Comparison of ENCODE assay signal across 9 cellular contexts in the genomic region with DNA sequence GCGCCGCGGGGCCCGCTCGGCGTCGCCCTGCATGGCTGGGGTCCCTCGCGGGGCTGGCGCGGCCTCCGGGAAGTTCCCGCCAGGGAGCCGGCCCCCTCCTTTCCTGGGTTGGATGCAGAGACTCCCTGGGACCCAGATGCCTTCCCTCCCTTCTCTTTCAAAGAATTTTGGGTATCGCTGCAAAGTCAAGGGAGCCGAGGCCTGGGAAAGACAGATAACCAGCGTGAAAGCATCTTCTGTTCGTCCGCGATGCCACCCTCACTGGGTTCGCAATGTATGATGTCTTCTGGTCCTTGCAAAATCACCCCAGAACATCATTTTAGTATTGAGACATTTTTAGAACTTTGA. TPM values are rescaled to one million over a fixed set of nuclear protein-coding genes. Genes with fewer than 3 reads are reported as not detected.
DNase-seq lines count a peak whose midpoint lies in the region; ATAC-seq lines count a peak whose summit lies in the region.
"Had no signal": no experiment of that assay in that cellular context is flagged by ENCODE, and none has a peak within 500 bp of the region (broad histone marks: within the 10 kb centered on the region; RNA-seq: fewer than 3 reads in every experiment).

No MANE protein-coding gene starts in this region.

- intact Hi-C loops in activated CD4-positive, alpha-beta T cell treated with anti-CD3 and anti-CD28 coated beads, Interleukin-2, amount 10 ng/mL, durations not matched to agents 24 days and 14 days (cut with micrococcal nuclease): loop anchor here (2.0 kb wide), 1 partner anchor 21 kb away; a partner anchor contains a TSS

- peaks cover 17% of the 10 kb centered on the region for H3K9me3 Mint-ChIP-seq in activated CD4-positive, alpha-beta T cell treated with anti-CD3 and anti-CD28 coated beads, Interleukin-2, amount 10 ng/mL, durations not matched to agents 24 days and 14 days

- H3K27ac Mint-ChIP-seq in activated CD4-positive, alpha-beta T cell treated with anti-CD3 and anti-CD28 coated beads, Interleukin-2, amount 10 ng/mL, durations not matched to agents 24 days and 14 days: no peak overlapping the region
- H3K27ac Mint-ChIP-seq in T-helper 17 cell: no peak overlapping the region

- H3K9me3 ChIP-seq in T-helper 17 cell (ENCODE audit: control insufficient read depth, low read length, poor library complexity, severe bottlenecking): no peaks in the 10 kb centered on the region
- H3K9me3 ChIP-seq in subcutaneous abdominal adipose tissue (ENCODE audit: control insufficient read depth in 5 of 5, low read length in 5 of 5): no peaks in the 10 kb centered on the region

- peaks cover 42% of the 10 kb centered on the region for H3K27me3 Mint-ChIP-seq in activated CD4-positive, alpha-beta T cell treated with anti-CD3 and anti-CD28 coated beads, Interleukin-2, amount 10 ng/mL, durations not matched to agents 24 days and 14 days
- peaks cover 59% of the 10 kb centered on the region for H3K27me3 Mint-ChIP-seq in T-helper 17 cell

- H3K4me3 Mint-ChIP-seq in activated CD4-positive, alpha-beta T cell treated with anti-CD3 and anti-CD28 coated beads, Interleukin-2, amount 10 ng/mL, durations not matched to agents 24 days and 14 days: peak overlapping the region; percentile 38
- peak overlapping the region; percentile 19 for H3K4me3 Mint-ChIP-seq in T-helper 17 cell

- peak overlapping the region in 4 of 5 donors; percentile 28 to 83 (median 70) for H3K9ac ChIP-seq in subcutaneous abdominal adipose tissue (ENCODE audit: low read length in 5 of 5)

- peak overlapping the region; percentile 52 for H3K4me3 ChIP-seq in iPS-11a (ENCODE audit: low read depth, low read length)
- peak overlapping the region; percentile 70 to 87 (median 82) for H3K4me3 ChIP-seq in subcutaneous abdominal adipose tissue (ENCODE audit: low read depth in 1 of 5, low read length in 5 of 5)

- H3K36me3 Mint-ChIP-seq in activated CD4-positive, alpha-beta T cell treated with anti-CD3 and anti-CD28 coated beads, Interleukin-2, amount 10 ng/mL, durations not matched to agents 24 days and 14 days (ENCODE audit: low read depth): peaks cover 2% of the 10 kb centered on the region
- H3K36me3 Mint-ChIP-seq in T-helper 17 cell (ENCODE audit: low read depth): peaks cover 7% of the 10 kb centered on the region

- peaks cover 0 to 3% (median 0%) of the 10 kb centered on the region in 5 donors for H3K36me3 ChIP-seq in subcutaneous abdominal adipose tissue (ENCODE audit: control insufficient read depth in 5 of 5, insufficient read depth in 5 of 5, low read length in 5 of 5)

- ATAC-seq in T-helper 17 cell: no peak

- peaks cover 11% of the 10 kb centered on the region for H3K4me1 Mint-ChIP-seq in activated CD4-positive, alpha-beta T cell treated with anti-CD3 and anti-CD28 coated beads, Interleukin-2, amount 10 ng/mL, durations not matched to agents 24 days and 14 days
- peaks cover 7% of the 10 kb centered on the region for H3K4me1 Mint-ChIP-seq in T-helper 17 cell

- H3K4me1 ChIP-seq in subcutaneous abdominal adipose tissue (ENCODE audit: control insufficient read depth in 5 of 5, insufficient read depth in 5 of 5, low read length in 5 of 5): peaks cover 0 to 28% (median 14%) of the 10 kb centered on the region in 5 donors

- peak overlapping the region; percentile 58 for H3K27ac ChIP-seq in subcutaneous abdominal adipose tissue (ENCODE audit: low read depth, low read length)

- no peaks in the 10 kb centered on the region for H3K27me3 ChIP-seq in subcutaneous abdominal adipose tissue (ENCODE audit: control insufficient read depth in 5 of 5, insufficient read depth in 4 of 5, low read length in 5 of 5)

- no peak for DNase-seq in activated CD4-positive, alpha-beta T cell treated with anti-CD3 and anti-CD28 coated beads, Interleukin-2, amount 10 ng/mL, durations not matched to agents 24 days and 14 days
- DNase-seq in activated CD4-positive, alpha-beta T cell treated with anti-CD3 and anti-CD28 coated beads, Interleukin-2, amount 50 U/mL, for 48 hours: no peak
- DNase-seq in T-helper 17 cell: no peak
- DNase-seq in activated gamma-delta T cell (lab: John Stamatoyannopoulos, UW): no peak
- DNase-seq in LoVo (ENCODE audit: low spot score): no peak
- no peak for DNase-seq in midbrain (lab: John Stamatoyannopoulos, UW)
- DNase-seq: DMS 273 treated with DMSO at 0.1 percent for 48 hours had no signal

RNA-seq across cellular contexts. Expression of a gene that starts 0.4 kb away (rescaled TPM):
- 1.3 and 1.8 TPM in 2 replicates for total RNA-seq in activated CD4-positive, alpha-beta T cell treated with anti-CD3 and anti-CD28 coated beads, Interleukin-2, amount 10 ng/mL, durations not matched to agents 24 days and 14 days
- total RNA-seq in T-helper 17 cell: 1 to 10 TPM; 1.5 to 2.4 TPM

RNA-seq across cellular contexts. Expression of a gene that starts 19.7 kb away (rescaled TPM):
- 58.0 and 60.9 TPM in 2 replicates for total RNA-seq in activated CD4-positive, alpha-beta T cell treated with anti-CD3 and anti-CD28 coated beads, Interleukin-2, amount 10 ng/mL, durations not matched to agents 24 days and 14 days
- 10 to 100 TPM; 44.4 to 47.5 TPM for total RNA-seq in T-helper 17 cell

RNA-seq across cellular contexts. Expression of a gene that starts 58.9 kb away (rescaled TPM):
- 33.5 and 35.2 TPM in 2 replicates for total RNA-seq in activated CD4-positive, alpha-beta T cell treated with anti-CD3 and anti-CD28 coated beads, Interleukin-2, amount 10 ng/mL, durations not matched to agents 24 days and 14 days
- total RNA-seq in T-helper 17 cell: 10 to 100 TPM; 20.7 to 24.0 TPM
